Comparison of ENCODE assay signal across 13 cellular contexts in genomic region chr1:64479874-64480273, GRCh38. TPM values are rescaled to one million over a fixed set of nuclear protein-coding genes. Genes with fewer than 3 reads are reported as not detected.
"Had no signal": no experiment of that assay in that cellular context is flagged by ENCODE, and none has a peak within 500 bp of the region (broad histone marks: within the 10 kb centered on the region; RNA-seq: fewer than 3 reads in every experiment).

No MANE protein-coding gene starts in this region.

- H3K27me3 ChIP-seq: brain microvascular endothelial cell, spleen had no signal

- H3K36me3 Mint-ChIP-seq: activated naive CD4-positive, alpha-beta T cell treated with anti-CD3 and anti-CD28 coated beads, Interleukin-2, amount 50 U/mL, for 24 hours; mesothelial cell of epicardium had no signal

- H3K27ac ChIP-seq: brain microvascular endothelial cell, spleen, thoracic aorta had no signal

- ATAC-seq: sciatic nerve had no signal

- H3K4me3 ChIP-seq: spleen, thoracic aorta had no signal

- H3K36me3 ChIP-seq: brain microvascular endothelial cell, spleen, thoracic aorta had no signal

- H3K27me3 Mint-ChIP-seq: stimulated activated naive CD8-positive, alpha-beta T cell treated with anti-CD3 and anti-CD28 coated beads, Interleukin-15, Interleukin-2, amounts not matched to agents 100 ng/mL and 50 ng/mL, for 24 hours had no signal

- H3K9me3 ChIP-seq: spleen, thoracic aorta had no signal

- H3K4me3 Mint-ChIP-seq: activated naive CD4-positive, alpha-beta T cell treated with anti-CD3 and anti-CD28 coated beads, Interleukin-2, amount 50 U/mL, for 24 hours; mesothelial cell of epicardium; stimulated activated naive CD8-positive, alpha-beta T cell treated with anti-CD3 and anti-CD28 coated beads, Interleukin-15, Interleukin-2, amounts not matched to agents 100 ng/mL and 50 ng/mL, for 24 hours had no signal

- H3K4me1 Mint-ChIP-seq: activated naive CD4-positive, alpha-beta T cell treated with anti-CD3 and anti-CD28 coated beads, Interleukin-2, amount 50 U/mL, for 24 hours had no signal

- H3K27ac Mint-ChIP-seq: activated naive CD4-positive, alpha-beta T cell treated with anti-CD3 and anti-CD28 coated beads, Interleukin-2, amount 50 U/mL, for 24 hours; mesothelial cell of epicardium; stimulated activated naive CD8-positive, alpha-beta T cell treated with anti-CD3 and anti-CD28 coated beads, Interleukin-15, Interleukin-2, amounts not matched to agents 100 ng/mL and 50 ng/mL, for 24 hours had no signal

- H3K9me3 Mint-ChIP-seq: activated naive CD4-positive, alpha-beta T cell treated with anti-CD3 and anti-CD28 coated beads, Interleukin-2, amount 50 U/mL, for 24 hours; mesothelial cell of epicardium; stimulated activated naive CD8-positive, alpha-beta T cell treated with anti-CD3 and anti-CD28 coated beads, Interleukin-15, Interleukin-2, amounts not matched to agents 100 ng/mL and 50 ng/mL, for 24 hours had no signal

- DNase-seq: activated T-cell treated with anti-CD3 and anti-CD28 coated beads, Interleukin-2, amount 50 U/mL, for 1 hour; amniotic stem cell; brain microvascular endothelial cell; cerebellar nuclear complex; foreskin melanocyte; head of caudate nucleus; spleen had no signal

RNA-seq across cellular contexts. Expression of gene CACHD1, which starts 9.9 kb away (rescaled TPM):
- total RNA-seq: myocyte had no signal
